Comparison of ENCODE assay signal across 24 cellular contexts in genomic region chr7:50358306-50358705, GRCh38. TPM values are rescaled to one million over a fixed set of nuclear protein-coding genes. Genes with fewer than 3 reads are reported as not detected.
A peak's percentile ranks its signal among the peaks of the same experiment; 100 is the strongest.
DNase-seq lines count a peak whose midpoint lies in the region; ATAC-seq and TF ChIP-seq lines count a peak whose summit lies in the region.
"Had no signal": no experiment of that assay in that cellular context is flagged by ENCODE, and none has a peak within 500 bp of the region (broad histone marks: within the 10 kb centered on the region; RNA-seq: fewer than 3 reads in every experiment).

No MANE protein-coding gene starts in this region.

- WGBS in spleen, 5 donors: 33 to 60% (median 42%) methylated on average over 9 of the region's 9 CpGs
- 68% methylated on average over 9 of the region's 9 CpGs for WGBS in mammary epithelial cell (ENCODE audit: low coverage, missing lambda C conversion rate)

- H3K4me3 Mint-ChIP-seq in activated CD4-positive, alpha-beta T cell treated with anti-CD3 and anti-CD28 coated beads for 36 hours: peak overlapping the region; percentile 67

- H3K9ac ChIP-seq in mammary epithelial cell (ENCODE audit: insufficient read depth, low read length): no peak overlapping the region

- POLR2A ChIA-PET in activated CD4-positive, alpha-beta T cell treated with anti-CD3 and anti-CD28 coated beads for 36 hours (lab: Charles Lee): interaction anchor here (0.6 to 7.2 kb wide), 8 partner anchors 7 to 152 kb away, joined by 3 to 67 read pairs (median 5); no protein-coding TSS in a partner anchor

- H3K4me1 Mint-ChIP-seq in activated CD4-positive, alpha-beta T cell treated with anti-CD3 and anti-CD28 coated beads for 36 hours: peaks cover 97% of the 10 kb centered on the region

- H3K4me3 ChIP-seq in spleen (no peak overlapping the region), mammary epithelial cell (replicated peaks in 1 of 3; ENCODE audit: insufficient read depth in 1 of 3, low read depth in 2 of 3, low read length in 3 of 3) (no peak overlapping the region)
- H3K4me3 ChIP-seq: body of pancreas, coronary artery, left lung, SJCRH30, tibial artery had no signal

- H3K27ac ChIP-seq in KOPT-K1 (ENCODE audit: low read depth, low read length, poor library complexity, severe bottlenecking) (peak overlapping the region; percentile 99), spleen (peak overlapping the region; percentile 49 to 92 (median 80)), mammary epithelial cell (ENCODE audit: insufficient read depth, low read depth, low read length) (no peak overlapping the region)
- H3K27ac ChIP-seq: body of pancreas, coronary artery, SJCRH30, tibial artery had no signal

- H3K36me3 ChIP-seq in KOPT-K1 (ENCODE audit: insufficient read depth, low read length) (peaks cover 85% of the 10 kb centered on the region), spleen (peaks cover 0 to 99% (median 27%) of the 10 kb centered on the region in 6 donors), mammary epithelial cell (ENCODE audit: insufficient read depth, low read length) (no peaks in the 10 kb centered on the region)
- H3K36me3 ChIP-seq: SJCRH30, tibial artery had no signal

- H3K79me2 ChIP-seq in mammary epithelial cell (ENCODE audit: insufficient read depth, low read length): no peaks in the 10 kb centered on the region

- dilution Hi-C loops in mammary epithelial cell (cut with HindIII; ENCODE audit: low sequenced_read_pairs): no loop called here

- H4K20me1 ChIP-seq in mammary epithelial cell (ENCODE audit: insufficient read depth, low read length): no peaks in the 10 kb centered on the region

- H3K36me3 Mint-ChIP-seq in activated CD4-positive, alpha-beta T cell treated with anti-CD3 and anti-CD28 coated beads for 36 hours (ENCODE audit: low read depth): peaks cover 98% of the 10 kb centered on the region
- H3K36me3 Mint-ChIP-seq in activated naive CD4-positive, alpha-beta T cell treated with anti-CD3 and anti-CD28 coated beads, Interleukin-2, amount 50 U/mL, for 72 hours: peaks cover 77 to 95% of the 10 kb centered on the region in 2 donors

- in situ Hi-C loops in mammary epithelial cell (cut with MboI; ENCODE audit: low sequenced_read_pairs in 2 of 2): no loop called here

- no peaks in the 10 kb centered on the region for H3K9me3 Mint-ChIP-seq in activated CD4-positive, alpha-beta T cell treated with anti-CD3 and anti-CD28 coated beads for 36 hours (ENCODE audit: low read depth)
- peaks cover 0 to 3% of the 10 kb centered on the region in 2 donors for H3K9me3 Mint-ChIP-seq in activated naive CD4-positive, alpha-beta T cell treated with anti-CD3 and anti-CD28 coated beads, Interleukin-2, amount 50 U/mL, for 72 hours

- no peak overlapping the region for H2AFZ ChIP-seq in mammary epithelial cell (ENCODE audit: low read depth, low read length)

- CTCF ChIA-PET in activated CD4-positive, alpha-beta T cell treated with anti-CD3 and anti-CD28 coated beads for 36 hours (lab: Charles Lee): interaction anchor here (1.0 to 13.7 kb wide), 7 partner anchors 10 to 161 kb away, joined by 3 to 214 read pairs (median 5); no protein-coding TSS in a partner anchor
- CTCF ChIA-PET in mammary epithelial cell (lab: Charles Lee; ENCODE audit: low non-redundant PET): no interaction called here

- no peaks in the 10 kb centered on the region for H3K9me3 ChIP-seq in KOPT-K1 (ENCODE audit: insufficient read depth, low read length, poor library complexity, severe bottlenecking)
- no peaks in the 10 kb centered on the region for H3K9me3 ChIP-seq in spleen
- H3K9me3 ChIP-seq in mammary epithelial cell (replicated peaks; ENCODE audit: insufficient read depth, low read length): no peaks in the 10 kb centered on the region
- H3K9me3 ChIP-seq: body of pancreas, left lung, SJCRH30, tibial artery had no signal

- peak overlapping the region; percentile 99 for H3K27ac Mint-ChIP-seq in activated CD4-positive, alpha-beta T cell treated with anti-CD3 and anti-CD28 coated beads for 36 hours
- peak overlapping the region; percentile 97 for H3K27ac Mint-ChIP-seq in activated naive CD4-positive, alpha-beta T cell treated with anti-CD3 and anti-CD28 coated beads, Interleukin-2, amount 50 U/mL, for 72 hours

- H3K4me2 ChIP-seq in mammary epithelial cell (ENCODE audit: insufficient read depth, low read depth, low read length): no peak overlapping the region

- no peaks in the 10 kb centered on the region for H3K27me3 Mint-ChIP-seq in activated CD4-positive, alpha-beta T cell treated with anti-CD3 and anti-CD28 coated beads for 36 hours

- no peak for TF ChIP-seq CTCF in spleen (IDR thresholded peaks at IDR 0.05 in 8 of 11, conservative IDR thresholded peaks at IDR 0.05 in 3 of 11)
- no peak for TF ChIP-seq CTCF in mammary epithelial cell (conservative IDR thresholded peaks at IDR 0.05 in 1 of 2, IDR thresholded peaks at IDR 0.05 in 1 of 2; ENCODE audit: extremely low read depth in 1 of 2, insufficient read depth in 1 of 2, low read depth in 1 of 2, low read length in 2 of 2)

- no peak for DNase-seq in activated CD4-positive, alpha-beta T cell treated with anti-CD3 and anti-CD28 coated beads for 36 hours
- no peak for DNase-seq in activated CD4-positive, alpha-beta T cell treated with anti-CD3 and anti-CD28 coated beads for 1 hour
- no peak for DNase-seq in activated naive CD4-positive, alpha-beta T cell treated with anti-CD3 and anti-CD28 coated beads, Interleukin-2, amount 50 U/mL, for 72 hours (ENCODE audit: low spot score in 2 of 2)
- DNase-seq in spleen (no peak), NCI-H510A (lab: John Stamatoyannopoulos, UW) (no peak), mammary epithelial cell (no peak), NCI-H2029 treated with DMSO at 0.1 percent for 48 hours (lab: John Stamatoyannopoulos, UW) (no peak)
- DNase-seq: 8988T; activated effector memory CD4-positive, alpha-beta T cell treated with anti-CD3 and anti-CD28 coated beads, Interleukin-2, amount 50 U/mL, for 16 hours; body of pancreas; Karpas-422; left lung; NCI-H1105; NCI-H2107; NCI-H69; posterior cingulate gyrus; SJCRH30; T1000; tibial artery had no signal

- BruUV-seq in mammary epithelial cell (replicated peaks; lab: Mats Ljungman, UMichigan): no TSS peak

- intact Hi-C loops in activated CD4-positive, alpha-beta T cell treated with anti-CD3 and anti-CD28 coated beads for 36 hours (cut with DNase I, micrococcal nuclease): no loop called here
- intact Hi-C loops in spleen (cut with DNase I; ENCODE audit: low total_unique reads) (no loop called here), mammary epithelial cell (cut with micrococcal nuclease) (no loop called here)

- no peak for TF ChIP-seq POLR2A in spleen (IDR thresholded peaks at IDR 0.05)

- H3K4me1 ChIP-seq in spleen: peaks cover 22 to 100% (median 88%) of the 10 kb centered on the region in 6 donors
- H3K4me1 ChIP-seq in mammary epithelial cell (ENCODE audit: insufficient read depth, low read length): no peaks in the 10 kb centered on the region
- H3K4me1 ChIP-seq: body of pancreas, SJCRH30, tibial artery had no signal

- peak; percentile 10 for ATAC-seq in activated CD4-positive, alpha-beta T cell treated with anti-CD3 and anti-CD28 coated beads for 36 hours
- ATAC-seq in activated naive CD4-positive, alpha-beta T cell treated with anti-CD3 and anti-CD28 coated beads, Interleukin-2, amount 50 U/mL, for 72 hours: peak in 1 of 2 donors; percentile 6
- ATAC-seq: body of pancreas, HCT116, left lung had no signal

- H3K27me3 ChIP-seq in spleen (replicated peaks in 1 of 7) (no peaks in the 10 kb centered on the region), mammary epithelial cell (ENCODE audit: insufficient read depth, low read length) (no peaks in the 10 kb centered on the region)
- H3K27me3 ChIP-seq: body of pancreas, left lung, tibial artery had no signal

RNA-seq across cellular contexts. Expression of gene IKZF1, which starts 53.8 kb away (rescaled TPM):
- 100 to 1,000 TPM; 245 to 260 TPM for total RNA-seq in activated CD4-positive, alpha-beta T cell treated with anti-CD3 and anti-CD28 coated beads for 36 hours
- total RNA-seq in activated naive CD4-positive, alpha-beta T cell treated with anti-CD3 and anti-CD28 coated beads, Interleukin-2, amount 50 U/mL, for 72 hours: 100 to 1,000 TPM; 208 to 327 TPM
- 100 to 1,000 TPM; 212 to 389 (median 260) TPM for total RNA-seq in spleen
- polyA plus RNA-seq in spleen: 10 to 100 TPM; 36.4 to 39.2 (median 37.9) TPM
- total RNA-seq in mammary epithelial cell: not detected
- polyA plus RNA-seq in mammary epithelial cell: 0.01 TPM
- not detected for polyA minus RNA-seq in mammary epithelial cell
- total RNA-seq: epithelial cell of proximal tubule, myocyte, SJCRH30 had no signal

Comparison
In these comparisons a context has a peak if more than half of its experiments do, and no peak if none do; other contexts are left out.
1. RNA of gene IKZF1, which starts 53.8 kb away (total RNA-seq): 208 to 327 TPM in activated naive CD4-positive, alpha-beta T cell treated with anti-CD3 and anti-CD28 coated beads, Interleukin-2, amount 50 U/mL, for 72 hours, 245 to 260 TPM in activated CD4-positive, alpha-beta T cell treated with anti-CD3 and anti-CD28 coated beads for 36 hours and 212 to 389 TPM in spleen; not detected in mammary epithelial cell; every median in the first group is over 100 times any median in the second.